ENCODE assay signal across 26 cellular contexts in the genomic region with DNA sequence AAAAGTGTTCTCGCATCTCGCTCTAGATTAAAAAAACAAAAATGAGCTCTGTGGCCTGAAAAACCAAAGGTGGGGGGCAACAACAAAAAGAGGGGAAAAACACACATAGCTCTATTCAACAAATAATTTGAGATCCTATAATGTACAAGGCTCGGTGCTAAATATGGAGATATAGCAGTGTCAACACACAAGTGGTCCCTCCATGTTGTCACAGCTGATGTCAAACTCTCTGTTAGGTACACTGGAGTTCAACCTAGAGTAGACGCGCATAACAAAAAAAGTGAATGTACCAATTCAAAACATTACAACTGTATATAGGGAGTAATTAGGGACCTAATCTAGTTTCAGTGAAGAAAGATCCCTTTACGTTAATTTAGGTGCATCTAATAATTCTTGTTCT. TPM values are rescaled to one million over a fixed set of nuclear protein-coding genes. Genes with fewer than 3 reads are reported as not detected.
DNase-seq lines count a peak whose midpoint lies in the region; ATAC-seq, FAIRE-seq and TF ChIP-seq lines count a peak whose summit lies in the region.
"Had no signal": no experiment of that assay in that cellular context is flagged by ENCODE, and none has a peak within 500 bp of the region (broad histone marks: within the 10 kb centered on the region; RNA-seq: fewer than 3 reads in every experiment).

No MANE protein-coding gene starts in this region.

- H3K79me1 ChIP-seq in H1 (ENCODE audit: low read depth, low read length) = peaks cover 6% of the 10 kb centered on the region; the same call in 1 of the 2 replicates

- H2AFZ ChIP-seq in H1 (ENCODE audit: low read length) (no peak overlapping the region), OCI-LY7 (ENCODE audit: low read length) (no peak overlapping the region)
- H2AFZ ChIP-seq: hepatocyte had no signal

- H4K91ac ChIP-seq in H1 (replicated peaks; ENCODE audit: insufficient read length, low read length) = no peak overlapping the region

- H3K4me1 ChIP-seq in H1 (replicated peaks in 1 of 4; ENCODE audit: control insufficient read depth in 3 of 4, insufficient read depth in 4 of 4, low read length in 3 of 4) = peaks cover 2 to 14% (median 4%) of the 10 kb centered on the region in 4 experiments; a peak in 6 of 7 replicates
- peaks cover 21% of the 10 kb centered on the region for H3K4me1 ChIP-seq in OCI-LY7 (ENCODE audit: insufficient read depth, low read length, poor library complexity, severe bottlenecking)

- H3K4ac ChIP-seq in H1 (replicated peaks; ENCODE audit: insufficient read length, low read depth, low read length) = no peak overlapping the region

- intact Hi-C loops in activated naive CD4-positive, alpha-beta T cell treated with anti-CD3 and anti-CD28 coated beads for 36 hours (cut with micrococcal nuclease) = no loop called here
- intact Hi-C loops in OCI-LY7 (cut with micrococcal nuclease; ENCODE audit: unreplicated experiment) = no loop called here

- no peak for DNase-seq in activated naive CD4-positive, alpha-beta T cell treated with anti-CD3 and anti-CD28 coated beads for 36 hours
- no peak for DNase-seq in activated naive CD4-positive, alpha-beta T cell treated with Interleukin-2 at 50 U/mL for 16 hours
- no peak for DNase-seq in NB4 (ENCODE audit: low read depth)
- no peak for DNase-seq in H1 (ENCODE audit: low read depth in 1 of 2, low spot score in 2 of 2)
- DNase-seq in progenitor cell of endocrine pancreas (ENCODE audit: low spot score, unreplicated experiment) = no peak
- no peak for DNase-seq in SW 1271 (lab: John Stamatoyannopoulos, UW)
- DNase-seq in OCI-LY7 (ENCODE audit: low spot score) = no peak
- DNase-seq: activated CD4-positive, alpha-beta T cell treated with anti-CD3 and anti-CD28 coated beads, Interleukin-2, amount 50 U/mL, for 48 hours; cerebellar nuclear complex; erythroblast; foreskin keratinocyte; GOT3; IMR-90; left lung; mucosa of descending colon; NCI-H1417 treated with DMSO at 0.1 percent for 48 hours; NCI-H2107 had no signal

- no peaks in the 10 kb centered on the region for H3K9me3 Mint-ChIP-seq in activated naive CD4-positive, alpha-beta T cell treated with anti-CD3 and anti-CD28 coated beads for 36 hours
- H3K9me3 Mint-ChIP-seq in progenitor cell of endocrine pancreas (ENCODE audit: low read depth) = no peaks in the 10 kb centered on the region
- no peaks in the 10 kb centered on the region for H3K9me3 Mint-ChIP-seq in stimulated activated memory B cell treated with anti-CD40 and anti-IgM and Interleukin-4, amounts not matched to agents 10 μg/mL and 1 μg/mL and 100 μg/mL, for 72 hours

- no TSS peak for BruUV-seq in OCI-LY7 (replicated peaks; lab: Mats Ljungman, UMichigan)

- peak overlapping the region; percentile 57 for H3K27ac Mint-ChIP-seq in activated naive CD4-positive, alpha-beta T cell treated with anti-CD3 and anti-CD28 coated beads for 36 hours
- H3K27ac Mint-ChIP-seq in progenitor cell of endocrine pancreas = peak overlapping the region; percentile 25
- no peak overlapping the region for H3K27ac Mint-ChIP-seq in stimulated activated memory B cell treated with anti-CD40 and anti-IgM and Interleukin-4, amounts not matched to agents 10 μg/mL and 1 μg/mL and 100 μg/mL, for 72 hours

- H3K4me3 Mint-ChIP-seq in activated naive CD4-positive, alpha-beta T cell treated with anti-CD3 and anti-CD28 coated beads for 36 hours = no peak overlapping the region
- no peak overlapping the region for H3K4me3 Mint-ChIP-seq in progenitor cell of endocrine pancreas (ENCODE audit: low read depth)
- no peak overlapping the region for H3K4me3 Mint-ChIP-seq in stimulated activated memory B cell treated with anti-CD40 and anti-IgM and Interleukin-4, amounts not matched to agents 10 μg/mL and 1 μg/mL and 100 μg/mL, for 72 hours

- CTCF ChIA-PET in activated naive CD4-positive, alpha-beta T cell treated with anti-CD3 and anti-CD28 coated beads for 36 hours (lab: Charles Lee) = interaction anchor here (0.6 to 1.5 kb wide), 2 partner anchors 24 to 449 kb away, joined by 3 to 4 read pairs; no protein-coding TSS in a partner anchor
- CTCF ChIA-PET in H1 (lab: Charles Lee; ENCODE audit: partially characterized antibody) (interaction anchor here (0.9 to 9.9 kb wide), 4 partner anchors 9 to 354 kb away, joined by 3 to 122 read pairs (median 5); no protein-coding TSS in a partner anchor), OCI-LY7 (lab: Charles Lee; ENCODE audit: unreplicated experiment) (no interaction called here)

- peaks cover 17 to 39% of the 10 kb centered on the region in 2 experiments for H3K79me2 ChIP-seq in H1 (ENCODE audit: control insufficient read depth in 1 of 2, insufficient read depth in 2 of 2, low read length in 2 of 2)
- H3K79me2 ChIP-seq in OCI-LY7 (ENCODE audit: insufficient read depth, low read depth, low read length) = peaks cover 72% of the 10 kb centered on the region

- peaks cover 76% of the 10 kb centered on the region for H3K36me3 Mint-ChIP-seq in activated naive CD4-positive, alpha-beta T cell treated with anti-CD3 and anti-CD28 coated beads for 36 hours (ENCODE audit: low read depth)
- peaks cover 64% of the 10 kb centered on the region for H3K36me3 Mint-ChIP-seq in progenitor cell of endocrine pancreas (ENCODE audit: insufficient read depth)
- peaks cover 82% of the 10 kb centered on the region for H3K36me3 Mint-ChIP-seq in stimulated activated memory B cell treated with anti-CD40 and anti-IgM and Interleukin-4, amounts not matched to agents 10 μg/mL and 1 μg/mL and 100 μg/mL, for 72 hours

- POLR2A ChIA-PET in H1 (lab: Charles Lee; ENCODE audit: partially characterized antibody) = interaction anchor here (0.7 to 14.9 kb wide), 17 partner anchors 7 to 333 kb away, joined by 3 to 431 read pairs (median 4); a partner anchor contains a TSS
- POLR2A ChIA-PET in OCI-LY7 (lab: Charles Lee) = no interaction called here

- H3K4me2 ChIP-seq in H1 (ENCODE audit: insufficient read depth in 1 of 2, low read depth in 2 of 2, low read length in 2 of 2) = no peak overlapping the region
- H3K4me2 ChIP-seq in OCI-LY7 (ENCODE audit: low read length) = no peak overlapping the region
- H3K4me2 ChIP-seq: hepatocyte had no signal

- H3K27ac ChIP-seq in H1 (ENCODE audit: low read depth, low read length) (no peak overlapping the region), OCI-LY7 (ENCODE audit: low read depth, low read length, poor library complexity, severe bottlenecking) (no peak overlapping the region)
- H3K27ac ChIP-seq: C4-2B, foreskin keratinocyte, hepatocyte, left lung, neutrophil, Peyer's patch, SJSA1, thoracic aorta, vagina, VCaP had no signal

- H3K36me3 ChIP-seq in H1 (ENCODE audit: control insufficient read depth in 2 of 4, insufficient read depth in 4 of 4, low read length in 3 of 4) (peaks cover 82 to 99% (median 93%) of the 10 kb centered on the region in 4 experiments), OCI-LY7 (ENCODE audit: insufficient read depth, low read length) (peaks cover 100% of the 10 kb centered on the region)

- no peak overlapping the region for H2BK15ac ChIP-seq in H1 (ENCODE audit: low read length)

- no peak overlapping the region for H3K14ac ChIP-seq in H1 (ENCODE audit: insufficient read length)

- WGBS in H1 (ENCODE audit: extremely low coverage in 1 of 2, insufficient coverage in 1 of 2, insufficient read length in 1 of 2, insufficient replicate concordance in 2 of 2, low coverage in 1 of 2, low lambda C conversion rate in 2 of 2, missing lambda C conversion rate in 1 of 2), 2 experiments = 96% methylated on average over 6 of the region's 6 CpGs; no CpG with 5 or more reads in 1 of the 2 experiments

- ATAC-seq in stimulated activated memory B cell treated with anti-CD40 and anti-IgM and Interleukin-4, amounts not matched to agents 10 μg/mL and 1 μg/mL and 100 μg/mL, for 72 hours = no peak
- ATAC-seq: foreskin keratinocyte, left lung, mucosa of descending colon had no signal

- H4K8ac ChIP-seq in H1 (ENCODE audit: extremely low read depth, insufficient read depth, low read length) = no peak overlapping the region

- no peaks in the 10 kb centered on the region for H3K9me2 ChIP-seq in OCI-LY7 (ENCODE audit: insufficient read depth, low read length)

- H3K23me2 ChIP-seq in H1 (ENCODE audit: low read depth, low read length) = peaks cover 7% of the 10 kb centered on the region

- TF ChIP-seq CTCF in NB4 (IDR thresholded peaks at IDR 0.05; ENCODE audit: low read depth, low read length) = no peak
- no peak for TF ChIP-seq CTCF in H1 (IDR thresholded peaks at IDR 0.05; ENCODE audit: control extremely low read depth in 1 of 3, insufficient read depth in 1 of 3, low read depth in 1 of 3, low read length in 3 of 3)
- no peak for TF ChIP-seq CTCF in progenitor cell of endocrine pancreas (IDR thresholded peaks at IDR 0.05; ENCODE audit: unreplicated experiment)
- TF ChIP-seq CTCF in OCI-LY7 (conservative IDR thresholded peaks at IDR 0.05; ENCODE audit: low read length) = no peak

- no peak overlapping the region for H4K5ac ChIP-seq in H1 (ENCODE audit: insufficient read length, low read depth, low read length)

- H3K27me3 ChIP-seq in H1 (replicated peaks in 1 of 4; ENCODE audit: control insufficient read depth in 3 of 4, extremely low read depth in 1 of 4, insufficient read depth in 3 of 4, low read length in 3 of 4) = no peaks in the 10 kb centered on the region
- H3K27me3 ChIP-seq: foreskin keratinocyte, hepatocyte, left lung, neutrophil, Peyer's patch, SJSA1, vagina had no signal

- H2BK20ac ChIP-seq in H1 (ENCODE audit: low read length) = no peak overlapping the region

- H2BK5ac ChIP-seq in H1 (ENCODE audit: low read depth, low read length) = no peak overlapping the region

- no peak overlapping the region for H3K9ac ChIP-seq in H1 (replicated peaks in 1 of 4; ENCODE audit: extremely low read depth in 1 of 4, low read depth in 3 of 4, low read length in 3 of 4)

- TF ChIP-seq POLR2A in NB4 (IDR thresholded peaks at IDR 0.05; ENCODE audit: extremely low read depth, insufficient read length) (no peak), H1 (IDR thresholded peaks at IDR 0.05; ENCODE audit: control extremely low read depth in 1 of 2, low read depth in 2 of 2, low read length in 2 of 2) (peak in 1 of 2 experiments; percentile 59; a peak in 1 of 3 replicates)

- no peak for FAIRE-seq in H1 (lab: Jason Lieb, UNC)

- TF ChIP-seq EP300 in H1 (IDR thresholded peaks at IDR 0.05; ENCODE audit: borderline replicate concordance in 1 of 2, low read depth in 2 of 2, low read length in 2 of 2) = no peak

- H3K56ac ChIP-seq in H1 (replicated peaks; ENCODE audit: insufficient read length, low read depth, low read length) = no peak overlapping the region

- peaks cover 35 to 38% of the 10 kb centered on the region in 2 experiments for H4K20me1 ChIP-seq in H1 (replicated peaks in 1 of 2; ENCODE audit: control insufficient read depth in 1 of 2, insufficient read depth in 2 of 2, low read length in 2 of 2)
- peaks cover 72% of the 10 kb centered on the region for H4K20me1 ChIP-seq in OCI-LY7 (ENCODE audit: insufficient read depth, low read length)

- no peak for TF ChIP-seq RAD21 in H1 (IDR thresholded peaks at IDR 0.05 in 1 of 2, conservative IDR thresholded peaks at IDR 0.05 in 1 of 2; ENCODE audit: low read depth in 2 of 2, low read length in 2 of 2)

- no peaks in the 10 kb centered on the region for H3K27me3 Mint-ChIP-seq in activated naive CD4-positive, alpha-beta T cell treated with anti-CD3 and anti-CD28 coated beads for 36 hours (ENCODE audit: low read depth)
- no peaks in the 10 kb centered on the region for H3K27me3 Mint-ChIP-seq in progenitor cell of endocrine pancreas
- no peaks in the 10 kb centered on the region for H3K27me3 Mint-ChIP-seq in stimulated activated memory B cell treated with anti-CD40 and anti-IgM and Interleukin-4, amounts not matched to agents 10 μg/mL and 1 μg/mL and 100 μg/mL, for 72 hours

- no peak overlapping the region for H3K18ac ChIP-seq in H1 (ENCODE audit: extremely low read depth, low read length)

- H3K4me3 ChIP-seq in NB4 (ENCODE audit: low read depth, low read length) = peak overlapping the region; percentile 42
- no peak overlapping the region for H3K4me3 ChIP-seq in H1 (ENCODE audit: extremely low read depth in 1 of 4, insufficient read depth in 2 of 4, low read depth in 3 of 4, low read length in 4 of 4)
- H3K4me3 ChIP-seq in OCI-LY7 (ENCODE audit: low read depth, low read length, poor library complexity, severe bottlenecking) = no peak overlapping the region
- H3K4me3 ChIP-seq: hepatocyte, left lung, mucosa of descending colon, Peyer's patch, SJSA1, thoracic aorta, vagina had no signal

- H2BK12ac ChIP-seq in H1 (ENCODE audit: low read depth, low read length) = no peak overlapping the region

- peaks cover 59% of the 10 kb centered on the region for H3K4me1 Mint-ChIP-seq in activated naive CD4-positive, alpha-beta T cell treated with anti-CD3 and anti-CD28 coated beads for 36 hours (ENCODE audit: low read depth)
- peaks cover 14% of the 10 kb centered on the region for H3K4me1 Mint-ChIP-seq in progenitor cell of endocrine pancreas (ENCODE audit: low read depth)
- H3K4me1 Mint-ChIP-seq in stimulated activated memory B cell treated with anti-CD40 and anti-IgM and Interleukin-4, amounts not matched to agents 10 μg/mL and 1 μg/mL and 100 μg/mL, for 72 hours = peaks cover 49% of the 10 kb centered on the region

- no peak overlapping the region for H2AK5ac ChIP-seq in H1 (ENCODE audit: low read depth, low read length)

- no peak overlapping the region for H2BK120ac ChIP-seq in H1 (replicated peaks; ENCODE audit: low read depth, low read length)

- H3K23ac ChIP-seq in H1 (ENCODE audit: insufficient read length) = no peak overlapping the region

- H3K9me3 ChIP-seq in H1 (ENCODE audit: insufficient read depth in 2 of 2, low read depth in 1 of 2, low read length in 1 of 2) (no peaks in the 10 kb centered on the region), OCI-LY7 (ENCODE audit: low read length) (no peaks in the 10 kb centered on the region)
- H3K9me3 ChIP-seq: left lung, mucosa of descending colon, neutrophil, Peyer's patch, SJSA1, thoracic aorta, vagina had no signal

RNA-seq across cellular contexts. Expression of a gene that starts 5.9 kb away (rescaled TPM):
- 100 to 1,000 TPM; 908 to 911 TPM for total RNA-seq in activated naive CD4-positive, alpha-beta T cell treated with anti-CD3 and anti-CD28 coated beads for 36 hours
- total RNA-seq in H1 (2021; fragmentation: NEBNext Ultra II Directional; extraction: Animal tissue kit (Norgen Biotek cat#: 25700)) = 1,442 and 1,478 TPM in 2 replicates
- 61.2 and 61.5 TPM in 2 replicates for polyA plus RNA-seq in H1 (2011; rRNA removed)
- polyA plus RNA-seq in H1 (2011; cell fraction: cytosol; rRNA removed) = 262 TPM
- 125 TPM for polyA plus RNA-seq in H1 (2011; cell fraction: nucleus; rRNA removed)
- 864 to 1,058 TPM (median 903 TPM) in 4 replicates for polyA plus RNA-seq in H1 (2012, experiment 1 of 2)
- polyA plus RNA-seq in H1 (2012, experiment 2 of 2) = 81.1 TPM
- 607 TPM for polyA plus RNA-seq in H1 (2013, experiment 1 of 2)
- 625 TPM for polyA plus RNA-seq in H1 (2013, experiment 2 of 2)
- 73.2 and 117 TPM in 2 replicates for polyA minus RNA-seq in H1 (2011; rRNA and poly(A)+ RNA removed)
- 146 TPM for polyA minus RNA-seq in H1 (2011; cell fraction: cytosol; rRNA and poly(A)+ RNA removed)
- polyA minus RNA-seq in H1 (2011; cell fraction: nucleus; rRNA and poly(A)+ RNA removed) = 137 TPM
- 588 and 589 TPM in 2 replicates for total RNA-seq in progenitor cell of endocrine pancreas
- total RNA-seq in OCI-LY7 (2014; rRNA removed; shearing (Covaris generic)) = 255 and 413 TPM in 2 replicates
- 895 and 1,007 TPM in 2 replicates for total RNA-seq in OCI-LY7 (2022)
